ENCODE assay signal across 9 cellular contexts in the genomic region with DNA sequence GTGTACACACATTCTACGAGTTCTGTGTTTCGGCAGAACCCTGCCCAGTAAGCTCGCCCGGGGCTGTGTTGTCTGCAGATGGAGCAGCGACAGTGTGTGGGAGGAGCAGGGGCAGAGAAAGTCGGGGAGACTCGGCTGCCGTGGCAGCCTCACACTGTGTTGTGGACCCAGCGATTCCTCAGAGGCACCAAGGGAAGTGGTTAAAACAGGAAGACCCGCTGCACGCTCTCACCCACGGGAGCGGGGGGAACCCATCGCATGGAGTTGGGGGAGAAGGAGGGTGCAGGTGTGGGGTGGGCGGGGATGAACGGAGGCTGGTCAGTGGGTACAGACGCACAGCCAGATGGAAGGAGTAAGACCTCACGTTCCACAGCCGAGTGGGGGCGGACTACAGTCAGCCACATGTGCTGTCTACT.
DNase-seq lines count a peak whose midpoint lies in the region; ATAC-seq, FAIRE-seq and TF ChIP-seq lines count a peak whose summit lies in the region.
"Had no signal": no experiment of that assay in that cellular context is flagged by ENCODE, and none has a peak within 500 bp of the region (broad histone marks: within the 10 kb centered on the region; RNA-seq: fewer than 3 reads in every experiment).

No MANE protein-coding gene starts in this region.

- H3K36me3 ChIP-seq in H7 (replicated peaks; ENCODE audit: control insufficient read depth, insufficient read depth, low read length) = no peaks in the 10 kb centered on the region

- H3K36me3 Mint-ChIP-seq in natural killer cell treated with Interleukin-12 subunit alpha and Interleukin-12 subunit beta and Interleukin-15 and Interleukin-18, amount 100 ng/mL, for 72 hours = no peaks in the 10 kb centered on the region

- H3K4me3 ChIP-seq in H7 (ENCODE audit: insufficient read depth, low read depth, low read length) = no peak overlapping the region
- H3K4me3 ChIP-seq: K562 had no signal

- H3K4me3 Mint-ChIP-seq in natural killer cell treated with Interleukin-12 subunit alpha and Interleukin-12 subunit beta and Interleukin-15 and Interleukin-18, amount 100 ng/mL, for 72 hours = peak overlapping the region; percentile 85

- ATAC-seq in natural killer cell treated with Interleukin-12 subunit alpha and Interleukin-12 subunit beta and Interleukin-15 and Interleukin-18, amount 100 ng/mL, for 72 hours = peak; percentile 64 to 70
- ATAC-seq: K562 had no signal

- H3K27ac Mint-ChIP-seq in natural killer cell treated with Interleukin-12 subunit alpha and Interleukin-12 subunit beta and Interleukin-15 and Interleukin-18, amount 100 ng/mL, for 72 hours = peak overlapping the region in 1 of 2 donors; percentile 66

- FAIRE-seq in HTR-8/SVneo (lab: Jason Lieb, UNC) = peak; percentile 26
- FAIRE-seq: K562 had no signal

- peaks cover 0 to 3% of the 10 kb centered on the region in 2 donors for H3K27me3 Mint-ChIP-seq in natural killer cell treated with Interleukin-12 subunit alpha and Interleukin-12 subunit beta and Interleukin-15 and Interleukin-18, amount 100 ng/mL, for 72 hours

- peaks cover 25 to 26% of the 10 kb centered on the region in 2 donors for H3K4me1 Mint-ChIP-seq in natural killer cell treated with Interleukin-12 subunit alpha and Interleukin-12 subunit beta and Interleukin-15 and Interleukin-18, amount 100 ng/mL, for 72 hours (ENCODE audit: low read depth in 2 of 2)

- CTCF ChIA-PET in HEK293T (lab: Yijun Ruan, JAX) = no interaction called here

- TF ChIP-seq CTCF in GM13976 (IDR thresholded peaks at IDR 0.05; ENCODE audit: borderline replicate concordance, control extremely low read depth, extremely low read depth, insufficient read depth, missing control alignments) = no peak

- DNase-seq in GM13976 (ENCODE audit: low spot score) (peak; percentile 77), HTR-8/SVneo (ENCODE audit: insufficient read length, low spot score) (no peak), NCI-H526 (lab: John Stamatoyannopoulos, UW) (no peak), HEK293T (ENCODE audit: extremely low spot score) (no peak), H7 (no peak), NCI-H128 (lab: John Stamatoyannopoulos, UW; ENCODE audit: unreplicated experiment) (no peak)
- DNase-seq in activated T-cell treated with anti-CD3 and anti-CD28 coated beads, Interleukin-2, amount 50 U/mL, for 48 hours = peak; percentile 43 to 53
- no peak for DNase-seq in natural killer cell treated with Interleukin-12 subunit alpha and Interleukin-12 subunit beta and Interleukin-15 and Interleukin-18, amount 100 ng/mL, for 72 hours (ENCODE audit: low spot score)

- POLR2A ChIA-PET in HEK293T (lab: Yijun Ruan, JAX) = no interaction called here

- no peaks in the 10 kb centered on the region for H3K27me3 ChIP-seq in H7 (ENCODE audit: control insufficient read depth, insufficient read depth, low read length)

- in situ Hi-C loops in GM13976 (cut with MboI; ENCODE audit: low sequenced_read_pairs, unreplicated experiment) = no loop called here

- no peaks in the 10 kb centered on the region for H3K9me3 Mint-ChIP-seq in natural killer cell treated with Interleukin-12 subunit alpha and Interleukin-12 subunit beta and Interleukin-15 and Interleukin-18, amount 100 ng/mL, for 72 hours

TF ChIP-seq in HEK293T, 16 proteins besides CTCF, POLR2A, EP300 and RAD21:
- TF ChIP-seq, protein P1, sequence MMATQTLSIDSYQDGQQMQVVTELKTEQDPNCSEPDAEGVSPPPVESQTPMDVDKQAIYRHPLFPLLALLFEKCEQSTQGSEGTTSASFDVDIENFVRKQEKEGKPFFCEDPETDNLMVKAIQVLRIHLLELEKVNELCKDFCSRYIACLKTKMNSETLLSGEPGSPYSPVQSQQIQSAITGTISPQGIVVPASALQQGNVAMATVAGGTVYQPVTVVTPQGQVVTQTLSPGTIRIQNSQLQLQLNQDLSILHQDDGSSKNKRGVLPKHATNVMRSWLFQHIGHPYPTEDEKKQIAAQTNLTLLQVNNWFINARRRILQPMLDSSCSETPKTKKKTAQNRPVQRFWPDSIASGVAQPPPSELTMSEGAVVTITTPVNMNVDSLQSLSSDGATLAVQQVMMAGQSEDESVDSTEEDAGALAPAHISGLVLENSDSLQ (IDR thresholded peaks at IDR 0.05) = no peak
- TF ChIP-seq HDGF (IDR thresholded peaks at IDR 0.05; ENCODE audit: borderline replicate concordance) (no peak), SUZ12 (IDR thresholded peaks at IDR 0.05) (no peak), SP1 (IDR thresholded peaks at IDR 0.05) (no peak), TARDBP (IDR thresholded peaks at IDR 0.05) (no peak)

Comparison
In these comparisons a context has a peak if more than half of its experiments do, and no peak if none do; other contexts are left out.
1. DNase-seq: peak in GM13976 (single experiment) and activated T-cell treated with anti-CD3 and anti-CD28 coated beads, Interleukin-2, amount 50 U/mL, for 48 hours (2 of 2); none in HTR-8/SVneo (single experiment), natural killer cell treated with Interleukin-12 subunit alpha and Interleukin-12 subunit beta and Interleukin-15 and Interleukin-18, amount 100 ng/mL, for 72 hours (single experiment), NCI-H526 (0 of 2), HEK293T (single experiment), H7 (single experiment) and NCI-H128 (single experiment).